In the genomic region with DNA sequence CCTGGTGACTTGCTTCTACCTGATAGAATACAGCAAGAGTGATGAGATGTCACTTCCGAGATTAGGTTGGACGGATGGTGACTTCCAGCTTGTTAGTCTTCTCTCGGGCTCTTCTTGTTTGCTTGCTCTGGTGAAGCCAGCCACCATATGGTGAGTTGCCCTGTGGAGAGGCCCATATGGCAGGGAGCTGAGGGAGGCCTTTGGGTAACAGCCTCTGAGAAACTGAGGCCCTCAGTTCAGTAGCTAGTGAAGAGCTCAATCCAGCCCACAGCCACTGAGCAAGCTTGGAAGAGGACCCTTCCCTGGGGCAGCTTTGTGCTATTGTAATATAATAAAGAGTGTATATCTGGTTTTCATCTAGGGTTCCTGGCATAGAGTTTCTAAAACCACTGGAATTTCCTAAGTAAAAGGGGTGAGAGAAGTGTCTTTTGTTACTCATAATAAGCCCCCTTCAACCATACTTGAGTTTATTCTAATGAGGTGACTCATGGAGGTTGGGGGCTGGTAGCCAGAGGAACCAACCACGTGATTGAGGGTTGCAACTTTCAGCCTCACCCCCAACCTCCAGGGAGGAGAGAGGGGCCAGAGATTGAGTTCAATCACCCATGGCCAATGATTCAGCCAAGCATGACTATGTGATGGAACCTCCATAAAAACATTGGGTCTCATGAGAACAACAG, we compare ENCODE assay signal across 10 cellular contexts.
DNase-seq lines count a peak whose midpoint lies in the region; ATAC-seq and TF ChIP-seq lines count a peak whose summit lies in the region.
"Had no signal": no experiment of that assay in that cellular context is flagged by ENCODE, and none has a peak within 500 bp of the region (broad histone marks: within the 10 kb centered on the region; RNA-seq: fewer than 3 reads in every experiment).

No MANE protein-coding gene starts in this region.

- ATAC-seq in SK-N-SH treated with all-trans-retinoic acid at 6 μM for 48 hours: peak; percentile 35
- ATAC-seq in HG03097 (IDR thresholded peaks at IDR 0.05; ENCODE audit: low FRiP score, unreplicated experiment): no peak
- no peak for ATAC-seq in GM21723 (IDR thresholded peaks at IDR 0.05; ENCODE audit: unreplicated experiment)

- DNase-seq in stimulated activated CD4-positive, alpha-beta T cell treated with anti-CD3 and anti-CD28 coated beads, Interleukin-1b, Interleukin-23, amount 100 ng/mL, for 48 hours: peak; percentile 51
- no peak for DNase-seq in stimulated activated CD4-positive, alpha-beta T cell treated with anti-CD3 and anti-CD28 coated beads, Interleukin-12 subunit alpha, Interleukin-12 subunit beta, amount 100 ng/mL, for 4 hours
- peak; percentile 87 for DNase-seq in glomerular visceral epithelial cell (ENCODE audit: extremely low spot score)
- DNase-seq in NCI-H2171 treated with DMSO at 0.1 percent for 48 hours (lab: John Stamatoyannopoulos, UW): no peak
- DNase-seq in inferior parietal cortex (ENCODE audit: extremely low spot score): no peak
- DNase-seq: DND-41, NCI-H187 had no signal

TF ChIP-seq in SK-N-SH treated with all-trans-retinoic acid at 6 μM for 48 hours, 23 proteins besides CTCF, POLR2A, EP300 and RAD21:
- TF ChIP-seq ZFP3 (CRISPR knock-in tag; IDR thresholded peaks at IDR 0.05) (no peak), ISL1 (CRISPR knock-in tag; IDR thresholded peaks at IDR 0.05) (no peak), CSDC2 (CRISPR knock-in tag; IDR thresholded peaks at IDR 0.05) (no peak), ZNF70 (CRISPR knock-in tag; IDR thresholded peaks at IDR 0.05) (no peak), SNAI2 (CRISPR knock-in tag; IDR thresholded peaks at IDR 0.05) (no peak), PPARA (CRISPR knock-in tag; IDR thresholded peaks at IDR 0.05; ENCODE audit: borderline replicate concordance) (no peak)
- TF ChIP-seq, protein P1, sequence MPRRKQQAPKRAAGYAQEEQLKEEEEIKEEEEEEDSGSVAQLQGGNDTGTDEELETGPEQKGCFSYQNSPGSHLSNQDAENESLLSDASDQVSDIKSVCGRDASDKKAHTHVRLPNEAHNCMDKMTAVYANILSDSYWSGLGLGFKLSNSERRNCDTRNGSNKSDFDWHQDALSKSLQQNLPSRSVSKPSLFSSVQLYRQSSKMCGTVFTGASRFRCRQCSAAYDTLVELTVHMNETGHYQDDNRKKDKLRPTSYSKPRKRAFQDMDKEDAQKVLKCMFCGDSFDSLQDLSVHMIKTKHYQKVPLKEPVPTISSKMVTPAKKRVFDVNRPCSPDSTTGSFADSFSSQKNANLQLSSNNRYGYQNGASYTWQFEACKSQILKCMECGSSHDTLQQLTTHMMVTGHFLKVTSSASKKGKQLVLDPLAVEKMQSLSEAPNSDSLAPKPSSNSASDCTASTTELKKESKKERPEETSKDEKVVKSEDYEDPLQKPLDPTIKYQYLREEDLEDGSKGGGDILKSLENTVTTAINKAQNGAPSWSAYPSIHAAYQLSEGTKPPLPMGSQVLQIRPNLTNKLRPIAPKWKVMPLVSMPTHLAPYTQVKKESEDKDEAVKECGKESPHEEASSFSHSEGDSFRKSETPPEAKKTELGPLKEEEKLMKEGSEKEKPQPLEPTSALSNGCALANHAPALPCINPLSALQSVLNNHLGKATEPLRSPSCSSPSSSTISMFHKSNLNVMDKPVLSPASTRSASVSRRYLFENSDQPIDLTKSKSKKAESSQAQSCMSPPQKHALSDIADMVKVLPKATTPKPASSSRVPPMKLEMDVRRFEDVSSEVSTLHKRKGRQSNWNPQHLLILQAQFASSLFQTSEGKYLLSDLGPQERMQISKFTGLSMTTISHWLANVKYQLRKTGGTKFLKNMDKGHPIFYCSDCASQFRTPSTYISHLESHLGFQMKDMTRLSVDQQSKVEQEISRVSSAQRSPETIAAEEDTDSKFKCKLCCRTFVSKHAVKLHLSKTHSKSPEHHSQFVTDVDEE (CRISPR knock-in tag; IDR thresholded peaks at IDR 0.05): no peak
- TF ChIP-seq, protein P2, sequence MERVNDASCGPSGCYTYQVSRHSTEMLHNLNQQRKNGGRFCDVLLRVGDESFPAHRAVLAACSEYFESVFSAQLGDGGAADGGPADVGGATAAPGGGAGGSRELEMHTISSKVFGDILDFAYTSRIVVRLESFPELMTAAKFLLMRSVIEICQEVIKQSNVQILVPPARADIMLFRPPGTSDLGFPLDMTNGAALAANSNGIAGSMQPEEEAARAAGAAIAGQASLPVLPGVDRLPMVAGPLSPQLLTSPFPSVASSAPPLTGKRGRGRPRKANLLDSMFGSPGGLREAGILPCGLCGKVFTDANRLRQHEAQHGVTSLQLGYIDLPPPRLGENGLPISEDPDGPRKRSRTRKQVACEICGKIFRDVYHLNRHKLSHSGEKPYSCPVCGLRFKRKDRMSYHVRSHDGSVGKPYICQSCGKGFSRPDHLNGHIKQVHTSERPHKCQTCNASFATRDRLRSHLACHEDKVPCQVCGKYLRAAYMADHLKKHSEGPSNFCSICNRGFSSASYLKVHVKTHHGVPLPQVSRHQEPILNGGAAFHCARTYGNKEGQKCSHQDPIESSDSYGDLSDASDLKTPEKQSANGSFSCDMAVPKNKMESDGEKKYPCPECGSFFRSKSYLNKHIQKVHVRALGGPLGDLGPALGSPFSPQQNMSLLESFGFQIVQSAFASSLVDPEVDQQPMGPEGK (CRISPR knock-in tag; IDR thresholded peaks at IDR 0.05; ENCODE audit: borderline replicate concordance): no peak

Comparison
In these comparisons a context has a peak if more than half of its experiments do, and no peak if none do; other contexts are left out.
1. DNase-seq: peak in stimulated activated CD4-positive, alpha-beta T cell treated with anti-CD3 and anti-CD28 coated beads, Interleukin-1b, Interleukin-23, amount 100 ng/mL, for 48 hours (single experiment) and glomerular visceral epithelial cell (single experiment); none in stimulated activated CD4-positive, alpha-beta T cell treated with anti-CD3 and anti-CD28 coated beads, Interleukin-12 subunit alpha, Interleukin-12 subunit beta, amount 100 ng/mL, for 4 hours (single experiment), NCI-H2171 treated with DMSO at 0.1 percent for 48 hours (single experiment) and inferior parietal cortex (single experiment).